28 cellular contexts compared by ENCODE assay signal in genomic region chr20:23609486-23610109, GRCh38. TPM values are rescaled to one million over a fixed set of nuclear protein-coding genes. Genes with fewer than 3 reads are reported as not detected.
"Had no signal": no experiment of that assay in that cellular context is flagged by ENCODE, and none has a peak within 500 bp of the region (broad histone marks: within the 10 kb centered on the region; RNA-seq: fewer than 3 reads in every experiment).

No MANE protein-coding gene starts in this region.

- H3K36me3 ChIP-seq: esophagus squamous epithelium, heart left ventricle, pancreas, tibial artery, upper lobe of right lung, vagina had no signal

- H3K9me3 ChIP-seq: esophagus squamous epithelium, heart left ventricle, mucosa of descending colon, pancreas, tibial artery, upper lobe of right lung, vagina had no signal

- H3K4me1 ChIP-seq: foreskin keratinocyte, pancreas, upper lobe of right lung, vagina had no signal

- ATAC-seq: effector memory CD8-positive, alpha-beta T cell; foreskin keratinocyte; heart left ventricle; left colon; left ventricle myocardium superior; mucosa of descending colon; natural killer cell; pancreas; right cardiac atrium; stimulated activated effector memory CD8-positive, alpha-beta T cell treated with anti-CD3 and anti-CD28 coated beads, Interleukin-12 subunit alpha, Interleukin-12 subunit beta, amount 100 ng/mL, for 72 hours; stimulated activated naive CD8-positive, alpha-beta T cell treated with anti-CD3 and anti-CD28 coated beads, Interleukin-15, Interleukin-2, amounts not matched to agents 100 U/mL and 50 U/mL, for 24 hours; upper lobe of right lung had no signal

- H3K27ac ChIP-seq: epithelial cell of prostate, esophagus squamous epithelium, foreskin keratinocyte, heart left ventricle, pancreas, tibial artery, upper lobe of right lung, vagina had no signal

- DNase-seq: effector memory CD8-positive, alpha-beta T cell; esophagus squamous epithelium; foreskin keratinocyte; heart left ventricle; hippocampal formation; left colon; left ventricle myocardium superior; mucosa of descending colon; natural killer cell; occipital lobe; stimulated activated CD4-positive, alpha-beta T cell treated with anti-CD3 and anti-CD28 coated beads, Interleukin-4, amount 100 ng/mL, for 1 hour; stimulated activated CD8-positive, alpha-beta memory T cell treated with anti-CD3 and anti-CD28 coated beads, Interleukin-4, amount 100 ng/mL, for 48 hours; stimulated activated naive CD8-positive, alpha-beta T cell treated with anti-CD3 and anti-CD28 coated beads, Interleukin-15, Interleukin-2, amounts not matched to agents 100 U/mL and 50 U/mL, for 24 hours; tibial artery; upper lobe of right lung had no signal

- H3K4me3 ChIP-seq: esophagus squamous epithelium, heart left ventricle, lung, mucosa of descending colon, pancreas, tibial artery, upper lobe of right lung, vagina had no signal

- H3K9me3 Mint-ChIP-seq: effector memory CD8-positive, alpha-beta T cell; natural killer cell; neural crest cell; stimulated activated effector memory CD8-positive, alpha-beta T cell treated with anti-CD3 and anti-CD28 coated beads, Interleukin-12 subunit alpha, Interleukin-12 subunit beta, amount 100 ng/mL, for 72 hours had no signal

- H3K27ac Mint-ChIP-seq: effector memory CD8-positive, alpha-beta T cell; natural killer cell; progenitor cell of endocrine pancreas; stimulated activated effector memory CD8-positive, alpha-beta T cell treated with anti-CD3 and anti-CD28 coated beads, Interleukin-12 subunit alpha, Interleukin-12 subunit beta, amount 100 ng/mL, for 72 hours had no signal

- H3K4me3 Mint-ChIP-seq: effector memory CD8-positive, alpha-beta T cell; natural killer cell; neural crest cell; stimulated activated effector memory CD8-positive, alpha-beta T cell treated with anti-CD3 and anti-CD28 coated beads, Interleukin-12 subunit alpha, Interleukin-12 subunit beta, amount 100 ng/mL, for 72 hours had no signal

- H3K27me3 ChIP-seq: esophagus squamous epithelium, foreskin keratinocyte, pancreas, upper lobe of right lung, vagina had no signal

- H3K36me3 Mint-ChIP-seq: natural killer cell; stimulated activated effector memory CD8-positive, alpha-beta T cell treated with anti-CD3 and anti-CD28 coated beads, Interleukin-12 subunit alpha, Interleukin-12 subunit beta, amount 100 ng/mL, for 72 hours had no signal

RNA-seq across cellular contexts. Expression of gene CST9, which starts 3.9 kb away (rescaled TPM):
- total RNA-seq: esophagus squamous epithelium, foreskin keratinocyte, glomerular endothelial cell, heart left ventricle, kidney epithelial cell, left colon, left ventricle myocardium superior, lung, mesenteric fat pad, mucosa of descending colon, myocyte, natural killer cell, neural crest cell, occipital lobe, pancreas, progenitor cell of endocrine pancreas, right cardiac atrium, temporal lobe, upper lobe of right lung, vagina had no signal

RNA-seq across cellular contexts. Expression of gene CST9L, which starts 41.3 kb away (rescaled TPM):
- total RNA-seq: esophagus squamous epithelium, foreskin keratinocyte, glomerular endothelial cell, heart left ventricle, kidney epithelial cell, left colon, left ventricle myocardium superior, lung, mesenteric fat pad, mucosa of descending colon, myocyte, natural killer cell, neural crest cell, occipital lobe, pancreas, progenitor cell of endocrine pancreas, right cardiac atrium, temporal lobe, upper lobe of right lung, vagina had no signal
